In the genomic region with DNA sequence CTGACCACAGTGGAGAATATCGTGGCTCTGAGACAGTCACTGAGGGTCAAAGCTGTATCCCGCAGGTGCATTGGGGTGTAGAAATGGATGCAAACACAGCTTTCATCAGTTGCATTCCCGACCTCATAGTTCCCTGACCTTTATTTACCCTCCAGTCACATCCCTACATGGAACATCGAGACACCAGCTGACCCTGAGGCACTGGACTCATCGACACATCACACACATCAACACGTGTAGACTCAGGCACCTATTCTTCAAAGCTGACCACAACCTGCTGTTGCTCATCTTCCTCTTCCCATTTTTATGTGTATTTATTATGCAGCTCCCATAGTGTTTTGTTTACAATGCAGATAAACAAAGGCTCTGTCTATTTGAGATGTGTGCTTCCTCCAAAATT, we compare ENCODE assay signal across 24 cellular contexts.
"Had no signal": no experiment of that assay in that cellular context is flagged by ENCODE, and none has a peak within 500 bp of the region (broad histone marks: within the 10 kb centered on the region; RNA-seq: fewer than 3 reads in every experiment).

No MANE protein-coding gene starts in this region.

- H3K36me3 ChIP-seq: gastrocnemius medialis, heart left ventricle, lower lobe of right lung, neutrophil, pancreas, spleen, tibial artery had no signal

- H3K36me3 Mint-ChIP-seq: natural killer cell; stimulated activated memory B cell treated with anti-CD40 and anti-IgM and Interleukin-4, amounts not matched to agents 10 μg/mL and 1 μg/mL and 100 μg/mL, for 72 hours; type B pancreatic cell had no signal

- H3K4me3 Mint-ChIP-seq: memory B cell; natural killer cell; neural crest cell; stimulated activated memory B cell treated with anti-CD40 and anti-IgM and Interleukin-4, amounts not matched to agents 10 μg/mL and 1 μg/mL and 100 μg/mL, for 72 hours; type B pancreatic cell had no signal

- H3K27me3 ChIP-seq: gastrocnemius medialis, heart left ventricle, hepatocyte, neutrophil, pancreas, spleen, testis, tibial artery had no signal

- FAIRE-seq: colon, pancreas had no signal

- H3K9me3 Mint-ChIP-seq: natural killer cell had no signal

- DNase-seq: dorsolateral prefrontal cortex; effector CD4-positive, alpha-beta T cell; foreskin fibroblast; gastrocnemius medialis; heart left ventricle; left ventricle myocardium superior; lower lobe of right lung; natural killer cell; pancreas; retina; spleen; stimulated activated CD4-positive, alpha-beta T cell treated with anti-CD3 and anti-CD28 coated beads, Interleukin-4, amount 100 ng/mL, for 4 hours; stimulated activated naive CD8-positive, alpha-beta T cell treated with anti-CD3 and anti-CD28 coated beads, Interleukin-15, Interleukin-2, amounts not matched to agents 100 U/mL and 50 U/mL, for 24 hours; substantia nigra; testis; tibial artery had no signal

- H3K4me3 ChIP-seq: dorsolateral prefrontal cortex, gastrocnemius medialis, heart left ventricle, hepatocyte, lower lobe of right lung, pancreas, skin epidermis, spleen, testis, tibial artery had no signal

- H3K27ac Mint-ChIP-seq: memory B cell; natural killer cell; stimulated activated memory B cell treated with anti-CD40 and anti-IgM and Interleukin-4, amounts not matched to agents 10 μg/mL and 1 μg/mL and 100 μg/mL, for 72 hours; type B pancreatic cell had no signal

- H3K27me3 Mint-ChIP-seq: stimulated activated memory B cell treated with anti-CD40 and anti-IgM and Interleukin-4, amounts not matched to agents 10 μg/mL and 1 μg/mL and 100 μg/mL, for 72 hours had no signal

- H3K4me1 Mint-ChIP-seq: memory B cell; neural crest cell; stimulated activated memory B cell treated with anti-CD40 and anti-IgM and Interleukin-4, amounts not matched to agents 10 μg/mL and 1 μg/mL and 100 μg/mL, for 72 hours had no signal
